Comparison of ENCODE assay signal across 30 cellular contexts in genomic region chr4:152563209-152563608, GRCh38.
"Had no signal": no experiment of that assay in that cellular context is flagged by ENCODE, and none has a peak within 500 bp of the region (broad histone marks: within the 10 kb centered on the region; RNA-seq: fewer than 3 reads in every experiment).

No MANE protein-coding gene starts in this region.

- H3K9me3 ChIP-seq: adrenal gland, body of pancreas, gastrocnemius medialis, ovary, stomach, tibial artery, upper lobe of right lung had no signal

- H3K4me1 ChIP-seq: adrenal gland, gastrocnemius medialis, tibial artery, upper lobe of right lung had no signal

- DNase-seq: activated B cell treated with CpG ODN at 0.5 μM for 24 hours; activated CD4-positive, alpha-beta T cell treated with anti-CD3 and anti-CD28 coated beads, Interleukin-2, amount 50 U/mL, for 4 hours; activated naive CD4-positive, alpha-beta T cell; activated T-cell treated with anti-CD3 and anti-CD28 coated beads for 4 hours; activated T-cell treated with anti-CD3 and anti-CD28 coated beads, Interleukin-2, amount 50 U/mL, for 72 hours; adrenal gland; aorta; body of pancreas; dorsolateral prefrontal cortex; effector memory CD4-positive, alpha-beta T cell; erythroblast; gastrocnemius medialis; glutamatergic neuron; islet precursor cell; left ventricle myocardium superior; naive B cell; ovary; stimulated activated CD4-positive, alpha-beta T cell treated with anti-CD3 and anti-CD28 coated beads, Interleukin-4, amount 100 ng/mL, for 24 hours; stomach; T-helper 17 cell; T1000; tibial artery; upper lobe of right lung had no signal

- H3K4me3 Mint-ChIP-seq: activated naive CD8-positive, alpha-beta T cell; activated T-cell treated with anti-CD3 and anti-CD28 coated beads, Interleukin-2, amount 50 U/mL, for 72 hours; stimulated activated effector memory CD8-positive, alpha-beta T cell treated with anti-CD3 and anti-CD28 coated beads, Interleukin-12 subunit alpha, Interleukin-12 subunit beta, amount 100 ng/mL, for 72 hours; T-helper 17 cell had no signal

- H3K27me3 Mint-ChIP-seq: activated B cell treated with CpG ODN at 0.5 μM for 24 hours; activated naive CD8-positive, alpha-beta T cell; naive B cell; progenitor cell of endocrine pancreas; T-helper 17 cell had no signal

- ATAC-seq: activated T-cell treated with anti-CD3 and anti-CD28 coated beads, Interleukin-2, amount 50 U/mL, for 72 hours; body of pancreas; gastrocnemius medialis; left ventricle myocardium superior; sciatic nerve; stimulated activated effector memory CD8-positive, alpha-beta T cell treated with anti-CD3 and anti-CD28 coated beads, Interleukin-12 subunit alpha, Interleukin-12 subunit beta, amount 100 ng/mL, for 72 hours; T-helper 17 cell; upper lobe of right lung had no signal

- H3K4me3 ChIP-seq: adrenal gland, body of pancreas, cardiac muscle cell, coronary artery, dorsolateral prefrontal cortex, gastrocnemius medialis, ovary, skin epidermis, stomach, tibial artery, upper lobe of right lung had no signal

- H3K36me3 Mint-ChIP-seq: activated naive CD8-positive, alpha-beta T cell; naive B cell; stimulated activated effector memory CD8-positive, alpha-beta T cell treated with anti-CD3 and anti-CD28 coated beads, Interleukin-12 subunit alpha, Interleukin-12 subunit beta, amount 100 ng/mL, for 72 hours had no signal

- H3K9me3 Mint-ChIP-seq: activated B cell treated with CpG ODN at 0.5 μM for 24 hours; activated T-cell treated with anti-CD3 and anti-CD28 coated beads, Interleukin-2, amount 50 U/mL, for 72 hours; naive B cell; stimulated activated effector memory CD8-positive, alpha-beta T cell treated with anti-CD3 and anti-CD28 coated beads, Interleukin-12 subunit alpha, Interleukin-12 subunit beta, amount 100 ng/mL, for 72 hours had no signal

- H3K27me3 ChIP-seq: adrenal gland, body of pancreas, cardiac muscle cell, gastrocnemius medialis, ovary, stomach, tibial artery, upper lobe of right lung had no signal

- H3K27ac Mint-ChIP-seq: activated B cell treated with CpG ODN at 0.5 μM for 24 hours; activated naive CD8-positive, alpha-beta T cell; activated T-cell treated with anti-CD3 and anti-CD28 coated beads, Interleukin-2, amount 50 U/mL, for 72 hours; naive B cell; progenitor cell of endocrine pancreas; stimulated activated effector memory CD8-positive, alpha-beta T cell treated with anti-CD3 and anti-CD28 coated beads, Interleukin-12 subunit alpha, Interleukin-12 subunit beta, amount 100 ng/mL, for 72 hours; T-helper 17 cell had no signal

- H3K27ac ChIP-seq: adrenal gland, body of pancreas, cardiac muscle cell, coronary artery, dorsolateral prefrontal cortex, gastrocnemius medialis, ovary, skin epidermis, tibial artery, upper lobe of right lung had no signal

- H3K36me3 ChIP-seq: adrenal gland, cardiac muscle cell, gastrocnemius medialis, ovary, stomach, tibial artery, upper lobe of right lung had no signal
